Comparison of ENCODE assay signal across 8 cellular contexts in the genomic region with DNA sequence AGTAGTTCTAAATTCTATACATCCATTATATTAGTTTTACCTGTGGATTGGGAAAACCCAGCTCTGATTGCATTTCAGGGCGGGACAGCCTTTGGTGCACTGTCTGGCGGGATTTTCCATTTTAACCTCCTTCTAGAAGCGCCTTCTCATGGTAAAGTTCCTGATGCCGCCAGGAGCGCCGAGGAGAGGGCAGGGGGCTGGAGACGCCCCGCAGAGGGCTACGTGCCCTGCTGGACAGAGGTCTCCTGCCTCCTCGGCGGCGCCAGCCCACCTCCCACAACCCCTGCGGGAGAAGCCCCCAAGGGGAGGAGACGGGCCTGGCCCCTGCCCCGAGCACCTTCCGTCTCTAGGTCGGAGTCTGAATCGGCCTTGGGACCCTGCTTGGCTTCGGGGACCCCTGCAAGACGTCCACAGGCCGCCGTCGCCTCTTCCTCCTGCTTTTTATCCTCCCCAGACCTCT. TPM values are rescaled to one million over a fixed set of nuclear protein-coding genes. Genes with fewer than 3 reads are reported as not detected.
DNase-seq lines count a peak whose midpoint lies in the region; ATAC-seq and TF ChIP-seq lines count a peak whose summit lies in the region.

No MANE protein-coding gene starts in this region.

- H3K4me1 ChIP-seq in iPS-18a (ENCODE audit: control insufficient read depth, low read depth, low read length) (peaks cover 22% of the 10 kb centered on the region), thoracic aorta (ENCODE audit: control insufficient read depth in 1 of 2, low read depth in 2 of 2) (peaks cover 15 to 26% of the 10 kb centered on the region in 2 donors)

- CTCF ChIA-PET in WTC11 (lab: Charles Lee) (interaction anchor here (1.4 to 2.7 kb wide), 3 partner anchors 15 to 89 kb away, joined by 3 to 19 read pairs (median 3); a partner anchor contains a TSS), GM10248 (lab: Yijun Ruan, JAX) (interaction anchor here (1.1 kb wide), 1 partner anchor 10 kb away, joined by 3 read pairs; no protein-coding TSS in a partner anchor)

- peak overlapping the region; percentile 44 for H3K9ac ChIP-seq in iPS-18a (ENCODE audit: low read length)

- H3K4me3 Mint-ChIP-seq in activated T-cell treated with anti-CD3 and anti-CD28 coated beads, Interleukin-2, amount 50 U/mL, for 4 hours: peak overlapping the region; percentile 83
- H3K4me3 Mint-ChIP-seq in WTC11: peak overlapping the region; percentile 85

- peak overlapping the region; percentile 89; the same call in 1 of the 2 replicates for H3K27ac Mint-ChIP-seq in WTC11

- H3K9me3 ChIP-seq in iPS-18a (ENCODE audit: control insufficient read depth, low read depth, low read length) (no peaks in the 10 kb centered on the region), thoracic aorta (no peaks in the 10 kb centered on the region)

- peaks cover 4% of the 10 kb centered on the region for H3K27me3 ChIP-seq in iPS-18a (ENCODE audit: control insufficient read depth, insufficient read depth, low read length)
- H3K27me3 ChIP-seq in thoracic aorta (replicated peaks; ENCODE audit: insufficient read depth): no peaks in the 10 kb centered on the region

- H3K4me3 ChIP-seq in iPS-18a (ENCODE audit: low read length) (peak overlapping the region; percentile 71), thoracic aorta (peak overlapping the region; percentile 72)

- POLR2A ChIA-PET in WTC11 (lab: Charles Lee) (no interaction called here), GM10248 (lab: Yijun Ruan, JAX) (no interaction called here)

- H3K27ac ChIP-seq in iPS-18a (ENCODE audit: low read length) (no peak overlapping the region), thoracic aorta (peak overlapping the region in 1 of 2 donors; percentile 55)

- no peaks in the 10 kb centered on the region for H3K27me3 Mint-ChIP-seq in activated T-cell treated with anti-CD3 and anti-CD28 coated beads, Interleukin-2, amount 50 U/mL, for 4 hours (ENCODE audit: low read depth)
- peaks cover 17% of the 10 kb centered on the region for H3K27me3 Mint-ChIP-seq in WTC11 (ENCODE audit: low read depth)

- peaks cover 27% of the 10 kb centered on the region for H3K4me1 Mint-ChIP-seq in activated T-cell treated with anti-CD3 and anti-CD28 coated beads, Interleukin-2, amount 50 U/mL, for 4 hours (ENCODE audit: low read depth)
- peaks cover 36% of the 10 kb centered on the region for H3K4me1 Mint-ChIP-seq in WTC11

- H3K36me3 ChIP-seq in iPS-18a (ENCODE audit: control insufficient read depth, low read depth, low read length) (no peaks in the 10 kb centered on the region), thoracic aorta (no peaks in the 10 kb centered on the region)

- no peaks in the 10 kb centered on the region for H3K9me3 Mint-ChIP-seq in activated T-cell treated with anti-CD3 and anti-CD28 coated beads, Interleukin-2, amount 50 U/mL, for 4 hours
- no peaks in the 10 kb centered on the region for H3K9me3 Mint-ChIP-seq in WTC11

- no peaks in the 10 kb centered on the region for H3K36me3 Mint-ChIP-seq in activated T-cell treated with anti-CD3 and anti-CD28 coated beads, Interleukin-2, amount 50 U/mL, for 4 hours (ENCODE audit: insufficient read depth)
- H3K36me3 Mint-ChIP-seq in WTC11: no peaks in the 10 kb centered on the region

- no peak for DNase-seq in activated T-cell treated with anti-CD3 and anti-CD28 coated beads, Interleukin-2, amount 50 U/mL, for 4 hours
- no peak for DNase-seq in activated T-cell treated with anti-CD3 and anti-CD28 coated beads, Interleukin-2, amount 50 U/mL, for 1 hour
- DNase-seq in WTC11 (ENCODE audit: low spot score) (no peak), thoracic aorta (ENCODE audit: low spot score) (no peak), GM10248 (ENCODE audit: extremely low spot score) (no peak)
- DNase-seq in central memory CD4-positive, alpha-beta T cell: no peak

- TF ChIP-seq CTCF in WTC11 (IDR thresholded peaks at IDR 0.05) (no peak), thoracic aorta (IDR thresholded peaks at IDR 0.05) (no peak), GM10248 (IDR thresholded peaks at IDR 0.05; ENCODE audit: control extremely low read depth, extremely low read depth, low read depth, missing control alignments) (no peak)

- peak in 1 of 2 donors; percentile 7 for ATAC-seq in activated T-cell treated with anti-CD3 and anti-CD28 coated beads, Interleukin-2, amount 50 U/mL, for 4 hours
- ATAC-seq in WTC11: peak; percentile 8
- ATAC-seq in thoracic aorta (ENCODE audit: insufficient number of reproducible peaks, low FRiP score, low read depth): no peak
- no peak for ATAC-seq in GM21825 (IDR thresholded peaks at IDR 0.05; ENCODE audit: unreplicated experiment)

TF ChIP-seq in WTC11, 78 proteins besides CTCF, POLR2A, EP300 and RAD21:
- TF ChIP-seq FOXP1 (CRISPR knock-in tag; IDR thresholded peaks at IDR 0.05; ENCODE audit: borderline replicate concordance): 0 out of 2 replicates have a peak, but pooled peaks have one; percentile 33
- TF ChIP-seq, protein P1, sequence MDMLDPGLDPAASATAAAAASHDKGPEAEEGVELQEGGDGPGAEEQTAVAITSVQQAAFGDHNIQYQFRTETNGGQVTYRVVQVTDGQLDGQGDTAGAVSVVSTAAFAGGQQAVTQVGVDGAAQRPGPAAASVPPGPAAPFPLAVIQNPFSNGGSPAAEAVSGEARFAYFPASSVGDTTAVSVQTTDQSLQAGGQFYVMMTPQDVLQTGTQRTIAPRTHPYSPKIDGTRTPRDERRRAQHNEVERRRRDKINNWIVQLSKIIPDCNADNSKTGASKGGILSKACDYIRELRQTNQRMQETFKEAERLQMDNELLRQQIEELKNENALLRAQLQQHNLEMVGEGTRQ (CRISPR knock-in tag; IDR thresholded peaks at IDR 0.05): no peak
- TF ChIP-seq, protein P2, sequence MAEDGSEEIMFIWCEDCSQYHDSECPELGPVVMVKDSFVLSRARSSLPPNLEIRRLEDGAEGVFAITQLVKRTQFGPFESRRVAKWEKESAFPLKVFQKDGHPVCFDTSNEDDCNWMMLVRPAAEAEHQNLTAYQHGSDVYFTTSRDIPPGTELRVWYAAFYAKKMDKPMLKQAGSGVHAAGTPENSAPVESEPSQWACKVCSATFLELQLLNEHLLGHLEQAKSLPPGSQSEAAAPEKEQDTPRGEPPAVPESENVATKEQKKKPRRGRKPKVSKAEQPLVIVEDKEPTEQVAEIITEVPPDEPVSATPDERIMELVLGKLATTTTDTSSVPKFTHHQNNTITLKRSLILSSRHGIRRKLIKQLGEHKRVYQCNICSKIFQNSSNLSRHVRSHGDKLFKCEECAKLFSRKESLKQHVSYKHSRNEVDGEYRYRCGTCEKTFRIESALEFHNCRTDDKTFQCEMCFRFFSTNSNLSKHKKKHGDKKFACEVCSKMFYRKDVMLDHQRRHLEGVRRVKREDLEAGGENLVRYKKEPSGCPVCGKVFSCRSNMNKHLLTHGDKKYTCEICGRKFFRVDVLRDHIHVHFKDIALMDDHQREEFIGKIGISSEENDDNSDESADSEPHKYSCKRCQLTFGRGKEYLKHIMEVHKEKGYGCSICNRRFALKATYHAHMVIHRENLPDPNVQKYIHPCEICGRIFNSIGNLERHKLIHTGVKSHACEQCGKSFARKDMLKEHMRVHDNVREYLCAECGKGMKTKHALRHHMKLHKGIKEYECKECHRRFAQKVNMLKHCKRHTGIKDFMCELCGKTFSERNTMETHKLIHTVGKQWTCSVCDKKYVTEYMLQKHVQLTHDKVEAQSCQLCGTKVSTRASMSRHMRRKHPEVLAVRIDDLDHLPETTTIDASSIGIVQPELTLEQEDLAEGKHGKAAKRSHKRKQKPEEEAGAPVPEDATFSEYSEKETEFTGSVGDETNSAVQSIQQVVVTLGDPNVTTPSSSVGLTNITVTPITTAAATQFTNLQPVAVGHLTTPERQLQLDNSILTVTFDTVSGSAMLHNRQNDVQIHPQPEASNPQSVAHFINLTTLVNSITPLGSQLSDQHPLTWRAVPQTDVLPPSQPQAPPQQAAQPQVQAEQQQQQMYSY (CRISPR knock-in tag; IDR thresholded peaks at IDR 0.05): 0 out of 2 replicates have a peak, but pooled peaks have one; percentile 25

RNA-seq across cellular contexts. Expression of a gene that starts 1.2 kb away (rescaled TPM):
- total RNA-seq in activated T-cell treated with anti-CD3 and anti-CD28 coated beads, Interleukin-2, amount 50 U/mL, for 4 hours: under 1 TPM in 1 of 3 donors, not detected in 2; 0.13 TPM
- total RNA-seq in WTC11 (2021): 0.13 to 0.69 TPM (median 0.30 TPM) in 3 replicates
- total RNA-seq in thoracic aorta: under 1 TPM in 1 of 2 donors, not detected in 1; 0.81 TPM

RNA-seq across cellular contexts. Expression of a gene that starts 11.9 kb away (rescaled TPM):
- 10 to 100 TPM; 53.6 to 55.0 (median 53.6) TPM for total RNA-seq in activated T-cell treated with anti-CD3 and anti-CD28 coated beads, Interleukin-2, amount 50 U/mL, for 4 hours
- total RNA-seq in WTC11 (2021) (18.7 to 23.9 TPM (median 19.3 TPM) in 3 replicates), thoracic aorta (10 to 100 TPM; 38.3 to 60.0 TPM)

RNA-seq across cellular contexts. Expression of a gene that starts 18.6 kb away (rescaled TPM):
- under 1 TPM in 2 of 3 donors, not detected in 1; 0.10 to 0.13 TPM for total RNA-seq in activated T-cell treated with anti-CD3 and anti-CD28 coated beads, Interleukin-2, amount 50 U/mL, for 4 hours
- total RNA-seq in WTC11 (2021) (0.21 to 0.50 TPM (median 0.37 TPM) in 3 replicates), thoracic aorta (1 to 10 TPM in 1 of 2 donors, not detected in 1; 1.2 TPM)

RNA-seq across cellular contexts. Expression of a gene that starts 31.7 kb away (rescaled TPM):
- 10 to 100 TPM; 82.4 to 96.6 (median 84.7) TPM for total RNA-seq in activated T-cell treated with anti-CD3 and anti-CD28 coated beads, Interleukin-2, amount 50 U/mL, for 4 hours
- total RNA-seq in WTC11 (2021) (38.3 to 44.5 TPM (median 40.1 TPM) in 3 replicates), thoracic aorta (100 to 1,000 TPM in 1 of 2 donors, 10 to 100 TPM in 1; 96.2 to 105 TPM)

RNA-seq across cellular contexts. Expression of a gene that starts 32.0 kb away (rescaled TPM):
- not detected for total RNA-seq in activated T-cell treated with anti-CD3 and anti-CD28 coated beads, Interleukin-2, amount 50 U/mL, for 4 hours
- total RNA-seq in WTC11 (2021) (not detected in 3 replicates), thoracic aorta (not detected)
